Comparison of ENCODE assay signal across 33 cellular contexts in genomic region chr14:67961676-67962075, GRCh38.
DNase-seq lines count a peak whose midpoint lies in the region; ATAC-seq, FAIRE-seq and TF ChIP-seq lines count a peak whose summit lies in the region.
"Had no signal": no experiment of that assay in that cellular context is flagged by ENCODE, and none has a peak within 500 bp of the region (broad histone marks: within the 10 kb centered on the region; RNA-seq: fewer than 3 reads in every experiment).

No MANE protein-coding gene starts in this region.

- no peak for TF ChIP-seq CTCF in MCF 10A (IDR thresholded peaks at IDR 0.05; ENCODE audit: unreplicated experiment)
- TF ChIP-seq CTCF in breast epithelium (IDR thresholded peaks at IDR 0.05), result no peak
- TF ChIP-seq CTCF in K562 (IDR thresholded peaks at IDR 0.05 in 2 of 3, conservative IDR thresholded peaks at IDR 0.05 in 1 of 3; ENCODE audit: insufficient read depth in 2 of 3, low read depth in 1 of 3, low read length in 3 of 3), result no peak
- TF ChIP-seq CTCF in heart left ventricle (IDR thresholded peaks at IDR 0.05), result no peak
- no peak for TF ChIP-seq CTCF in PC-9 (conservative IDR thresholded peaks at IDR 0.05)

- peaks cover 32% of the 10 kb centered on the region for H3K4me1 Mint-ChIP-seq in MCF 10A (ENCODE audit: insufficient read depth, unreplicated experiment)
- H3K4me1 Mint-ChIP-seq: CD8-positive, alpha-beta memory T cell; immature natural killer cell had no signal

- no peak overlapping the region for H2AFZ ChIP-seq in K562 (ENCODE audit: low read depth, low read length)
- H2AFZ ChIP-seq in PC-9, result no peak overlapping the region

- ATAC-seq in K562 (no peak), GM18511 (IDR thresholded peaks at IDR 0.05; ENCODE audit: unreplicated experiment) (no peak), heart left ventricle (no peak)
- ATAC-seq: T-cell had no signal

- BruUV-seq in MCF 10A (replicated peaks; lab: Mats Ljungman, UMichigan) (no TSS peak), K562 (replicated peaks; lab: Mats Ljungman, UMichigan) (no TSS peak), PC-9 (replicated peaks; lab: Mats Ljungman, UMichigan) (no TSS peak)

- no peak for DNase-seq in MCF 10A (ENCODE audit: unreplicated experiment)
- no peak for DNase-seq in breast epithelium (ENCODE audit: low spot score in 2 of 2)
- no peak for DNase-seq in K562 (ENCODE audit: extremely low read depth in 1 of 4, low spot score in 3 of 4)
- no peak for DNase-seq in heart left ventricle
- DNase-seq in PC-9, result no peak
- DNase-seq: activated CD4-positive, alpha-beta T cell treated with anti-CD3 and anti-CD28 coated beads, Interleukin-2, amount 50 U/mL, for 4 hours; activated naive CD4-positive, alpha-beta T cell treated with anti-CD3 and anti-CD28 coated beads for 36 hours; CD8-positive, alpha-beta memory T cell; endodermal cell; foreskin melanocyte; hippocampal formation; immature natural killer cell; left colon; mesenchymal stem cell; NCI-H1105; NCI-H187 treated with DMSO at 0.1 percent for 48 hours; NCI-H226; NCI-H69; right cardiac atrium; RPMI8226; stimulated activated CD4-positive, alpha-beta T cell treated with anti-CD3 and anti-CD28 coated beads, Interleukin-4, amount 100 ng/mL, for 4 hours; stimulated activated naive B cell treated with anti-CD40 and anti-IgM and Interleukin-4, amounts not matched to agents 10 μg/mL and 1 μg/mL and 100 μg/mL, for 72 hours; T-cell; testis had no signal

- POLR2A ChIA-PET in MCF 10A (lab: Yijun Ruan, JAX), result interaction anchor here (0.7 to 1.0 kb wide), 3 partner anchors 16 to 187 kb away, joined by 3 read pairs; no protein-coding TSS in a partner anchor
- POLR2A ChIA-PET in K562 (lab: Yijun Ruan, JAX), result no interaction called here
- POLR2A ChIA-PET in PC-9 (lab: Charles Lee; ENCODE audit: unreplicated experiment), result no interaction called here

- H3K9me3 ChIP-seq in breast epithelium (no peaks in the 10 kb centered on the region), K562 (replicated peaks; ENCODE audit: control insufficient read depth, insufficient read depth, low read depth, low read length) (no peaks in the 10 kb centered on the region), muscle layer of duodenum (ENCODE audit: control insufficient read depth in 1 of 2, low read length in 2 of 2) (no peaks in the 10 kb centered on the region), heart left ventricle (no peaks in the 10 kb centered on the region), PC-9 (ENCODE audit: insufficient read depth, low read depth) (0 out of 2 replicates have a peak, but pooled peaks cover 4% of the 10 kb centered on the region)
- H3K9me3 ChIP-seq: esophagus muscularis mucosa, SJSA1, testis had no signal

- no peaks in the 10 kb centered on the region for H3K9me3 Mint-ChIP-seq in MCF 10A (ENCODE audit: unreplicated experiment)
- H3K9me3 Mint-ChIP-seq: activated naive CD4-positive, alpha-beta T cell treated with anti-CD3 and anti-CD28 coated beads for 36 hours; activated T-helper 1 cell treated with anti-CD3 and anti-CD28 coated beads, Interleukin-12 subunit alpha, Interleukin-12 subunit beta, Interleukin-2, Interleukin-4 antibody, amounts not matched to agents 30 ng/mL and 10 ng/mL and 1 ng/mL, durations not matched to agents 14 hours and 24 hours and 36 hours; CD8-positive, alpha-beta memory T cell; immature natural killer cell had no signal

- peak overlapping the region; percentile 82 for H3K27ac Mint-ChIP-seq in MCF 10A (ENCODE audit: low read depth, unreplicated experiment)
- H3K27ac Mint-ChIP-seq: activated naive CD4-positive, alpha-beta T cell treated with anti-CD3 and anti-CD28 coated beads for 36 hours; activated T-helper 1 cell treated with anti-CD3 and anti-CD28 coated beads, Interleukin-12 subunit alpha, Interleukin-12 subunit beta, Interleukin-2, Interleukin-4 antibody, amounts not matched to agents 30 ng/mL and 10 ng/mL and 1 ng/mL, durations not matched to agents 14 hours and 24 hours and 36 hours; CD8-positive, alpha-beta memory T cell; endodermal cell; T-cell had no signal

- CTCF ChIA-PET in MCF 10A (lab: Yijun Ruan, JAX), result no interaction called here
- CTCF ChIA-PET in K562 (lab: Yijun Ruan, JAX; ENCODE audit: low intra/inter-chr PET ratio), result no interaction called here
- CTCF ChIA-PET in PC-9 (lab: Charles Lee), result no interaction called here

- WGBS in K562 (ENCODE audit: insufficient coverage, low coverage, missing lambda C conversion rate), result 50% methylated on average over 2 of the region's 2 CpGs
- whole genome bisulfite sequencing in urinary bladder, result 65% methylated on average over 2 of the region's 2 CpGs
- WGBS in heart left ventricle, 4 donors, result 88 to 94% (median 91%) methylated on average over 2 of the region's 2 CpGs

- TF ChIP-seq POLR2A in breast epithelium (IDR thresholded peaks at IDR 0.05) (no peak), K562 (conservative IDR thresholded peaks at IDR 0.05) (no peak), heart left ventricle (IDR thresholded peaks at IDR 0.05) (no peak)

- H3K4me3 Mint-ChIP-seq in MCF 10A (ENCODE audit: unreplicated experiment), result no peak overlapping the region
- H3K4me3 Mint-ChIP-seq: activated naive CD4-positive, alpha-beta T cell treated with anti-CD3 and anti-CD28 coated beads for 36 hours; activated T-helper 1 cell treated with anti-CD3 and anti-CD28 coated beads, Interleukin-12 subunit alpha, Interleukin-12 subunit beta, Interleukin-2, Interleukin-4 antibody, amounts not matched to agents 30 ng/mL and 10 ng/mL and 1 ng/mL, durations not matched to agents 14 hours and 24 hours and 36 hours; CD8-positive, alpha-beta memory T cell; endodermal cell; IgD-negative memory B cell; immature natural killer cell; T-cell had no signal

- H3K9me2 ChIP-seq in PC-9 (ENCODE audit: insufficient read depth), result no peaks in the 10 kb centered on the region

- H3K27me3 Mint-ChIP-seq in MCF 10A (ENCODE audit: insufficient read depth, unreplicated experiment), result no peaks in the 10 kb centered on the region
- H3K27me3 Mint-ChIP-seq: CD8-positive, alpha-beta memory T cell; IgD-negative memory B cell; stimulated activated naive B cell treated with anti-CD40 and anti-IgM and Interleukin-4, amounts not matched to agents 10 μg/mL and 1 μg/mL and 100 μg/mL, for 72 hours; T-cell had no signal

- TF ChIP-seq RAD21 in K562 (CRISPR knock-in tag; conservative IDR thresholded peaks at IDR 0.05 in 1 of 2, IDR thresholded peaks at IDR 0.05 in 1 of 2), result no peak

- peak overlapping the region in 1 of 2 donors; percentile 83 for H3K27ac ChIP-seq in breast epithelium
- no peak overlapping the region for H3K27ac ChIP-seq in K562 (ENCODE audit: extremely low read depth, low read depth, low read length)
- H3K27ac ChIP-seq in muscle layer of duodenum (ENCODE audit: low read length), result peak overlapping the region; percentile 53
- peak overlapping the region; percentile 23 for H3K27ac ChIP-seq in urinary bladder (ENCODE audit: low read depth)
- peak overlapping the region in 1 of 12 donors; percentile 73 for H3K27ac ChIP-seq in heart left ventricle
- no peak overlapping the region for H3K27ac ChIP-seq in PC-9
- H3K27ac ChIP-seq: 22Rv1, cardiac muscle cell, SJSA1 had no signal

- no peak overlapping the region for H3K4me3 ChIP-seq in breast epithelium
- no peak overlapping the region for H3K4me3 ChIP-seq in K562
- H3K4me3 ChIP-seq in muscle layer of duodenum (ENCODE audit: low read depth in 1 of 2, low read length in 2 of 2), result no peak overlapping the region
- H3K4me3 ChIP-seq in urinary bladder (ENCODE audit: low read depth, low read length), result no peak overlapping the region
- H3K4me3 ChIP-seq in heart left ventricle, result no peak overlapping the region
- H3K4me3 ChIP-seq in PC-9, result no peak overlapping the region
- H3K4me3 ChIP-seq: cardiac muscle cell, esophagus muscularis mucosa, SJSA1, testis had no signal

- H3K4me2 ChIP-seq in K562 (ENCODE audit: insufficient read depth, low read length) (no peak overlapping the region), PC-9 (no peak overlapping the region)

- TF ChIP-seq EP300 in K562 (IDR thresholded peaks at IDR 0.05; ENCODE audit: low read length), result no peak

- H3K36me3 ChIP-seq in breast epithelium (no peaks in the 10 kb centered on the region), K562 (ENCODE audit: control insufficient read depth, insufficient read depth, low read length) (no peaks in the 10 kb centered on the region), muscle layer of duodenum (ENCODE audit: control insufficient read depth in 1 of 2, insufficient read depth in 2 of 2, low read length in 2 of 2) (no peaks in the 10 kb centered on the region), urinary bladder (ENCODE audit: insufficient read depth) (no peaks in the 10 kb centered on the region), heart left ventricle (no peaks in the 10 kb centered on the region), PC-9 (ENCODE audit: low read depth) (no peaks in the 10 kb centered on the region)
- H3K36me3 ChIP-seq: cardiac muscle cell, esophagus muscularis mucosa, SJSA1 had no signal

- in situ Hi-C loops in K562 (cut with MboI), result no loop called here

- H3K27me3 ChIP-seq in breast epithelium (no peaks in the 10 kb centered on the region), K562 (ENCODE audit: control insufficient read depth in 2 of 2, insufficient read depth in 2 of 2, low read length in 2 of 2) (no peaks in the 10 kb centered on the region), muscle layer of duodenum (ENCODE audit: low read depth, low read length) (no peaks in the 10 kb centered on the region), heart left ventricle (no peaks in the 10 kb centered on the region), PC-9 (ENCODE audit: insufficient read depth, low read depth) (no peaks in the 10 kb centered on the region)
- H3K27me3 ChIP-seq: cardiac muscle cell, esophagus muscularis mucosa, SJSA1, testis had no signal

- H3F3A ChIP-seq in PC-9 (ENCODE audit: insufficient read depth, low read depth), result peaks cover 24% of the 10 kb centered on the region

- no peaks in the 10 kb centered on the region for H3K36me3 Mint-ChIP-seq in MCF 10A (ENCODE audit: insufficient read depth, unreplicated experiment)

- no peaks in the 10 kb centered on the region for H3K9me1 ChIP-seq in K562 (ENCODE audit: control insufficient read depth, insufficient read depth, low read length)

- intact Hi-C loops in MCF 10A (cut with micrococcal nuclease), result no loop called here
- intact Hi-C loops in breast epithelium (cut with DNase I; ENCODE audit: low total_unique reads), result no loop called here
- intact Hi-C loops in K562 (cut with micrococcal nuclease), result no loop called here
- intact Hi-C loops in heart left ventricle (cut with DNase I), result loop anchor here in 1 of 10 donors (10.0 kb wide), 1 partner anchor 263 kb away; no protein-coding TSS in a partner anchor
- intact Hi-C loops in PC-9 (cut with micrococcal nuclease; ENCODE audit: unreplicated experiment), result loop anchor here (5.0 kb wide), 2 partner anchors 271 to 286 kb away; no protein-coding TSS in a partner anchor

- no peaks in the 10 kb centered on the region for H3K79me2 ChIP-seq in K562 (ENCODE audit: control insufficient read depth, insufficient read depth, low read length)
- no peaks in the 10 kb centered on the region for H3K79me2 ChIP-seq in PC-9 (ENCODE audit: low read depth)

- H3K4me1 ChIP-seq in breast epithelium, result peaks cover 0 to 13% of the 10 kb centered on the region in 2 donors
- no peaks in the 10 kb centered on the region for H3K4me1 ChIP-seq in K562 (replicated peaks in 1 of 2; ENCODE audit: control insufficient read depth in 2 of 2, insufficient read depth in 2 of 2, low read length in 2 of 2)
- H3K4me1 ChIP-seq in muscle layer of duodenum (ENCODE audit: control insufficient read depth in 1 of 2, insufficient read depth in 2 of 2, low read length in 2 of 2), result peaks cover 4 to 19% of the 10 kb centered on the region in 2 donors
- no peaks in the 10 kb centered on the region for H3K4me1 ChIP-seq in urinary bladder (ENCODE audit: insufficient read depth)
- H3K4me1 ChIP-seq in heart left ventricle, result peaks cover 0 to 33% (median 0%) of the 10 kb centered on the region in 12 donors
- peaks cover 38% of the 10 kb centered on the region for H3K4me1 ChIP-seq in PC-9 (replicated peaks; ENCODE audit: insufficient read depth)
- H3K4me1 ChIP-seq: testis had no signal

- no peak overlapping the region for H3K9ac ChIP-seq in K562 (ENCODE audit: insufficient read depth in 1 of 2, low read depth in 2 of 2, low read length in 2 of 2)

- no peak for FAIRE-seq in K562 (lab: Jason Lieb, UNC)

- H4K20me1 ChIP-seq in K562 (replicated peaks; ENCODE audit: control insufficient read depth, insufficient read depth, low read length) (no peaks in the 10 kb centered on the region), PC-9 (ENCODE audit: insufficient read depth) (no peaks in the 10 kb centered on the region)

Comparison
In these comparisons a context has a peak if more than half of its experiments do, and no peak if none do; other contexts are left out.
1. H3K27ac ChIP-seq: peak in muscle layer of duodenum (single experiment) and urinary bladder (single experiment); none in K562 (single experiment) and PC-9 (single experiment).